Comparison of ENCODE assay signal across 8 cellular contexts in the genomic region with DNA sequence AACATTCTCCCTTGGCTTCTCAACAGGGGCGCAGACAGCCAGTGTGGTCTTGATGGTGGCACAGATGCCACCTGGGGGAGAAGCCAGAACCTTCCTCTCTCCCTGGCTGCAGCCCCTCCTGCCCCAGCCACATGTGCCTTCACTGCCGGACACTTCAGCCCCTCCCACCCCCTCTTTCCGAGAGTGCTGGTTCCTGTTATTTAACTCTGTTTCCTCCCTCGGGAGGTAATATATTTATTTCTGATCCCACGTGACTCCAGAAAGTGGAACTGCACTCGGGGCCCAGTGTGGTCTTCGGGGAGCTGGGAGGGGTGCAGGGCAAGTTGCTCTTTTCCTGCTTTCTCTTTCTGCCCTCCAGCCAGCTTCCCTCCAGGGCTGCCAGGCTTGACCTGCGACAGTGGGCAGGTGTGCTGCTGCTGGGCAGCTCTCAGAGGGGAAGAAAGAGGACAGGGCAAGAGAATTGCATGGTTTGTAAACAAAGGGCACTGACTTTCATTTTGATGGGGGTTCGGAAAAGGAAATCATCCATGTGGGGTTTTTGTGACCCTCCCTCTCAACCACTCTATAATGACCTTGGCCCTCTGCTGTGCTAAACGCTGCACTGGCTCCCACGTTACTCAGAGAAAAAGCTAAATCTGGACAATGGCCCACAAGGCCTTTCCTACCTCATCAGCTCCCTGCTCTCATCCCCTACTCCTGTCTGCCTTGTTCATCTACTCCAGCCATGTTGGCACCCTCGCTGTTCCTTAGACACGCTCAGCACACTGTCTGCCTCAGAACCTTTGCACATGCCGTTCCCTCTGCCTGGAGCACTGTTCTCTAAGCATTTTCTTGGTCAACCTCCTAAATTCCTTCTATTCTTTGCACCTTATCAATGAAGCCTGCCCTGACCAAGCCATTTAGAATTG.
DNase-seq lines count a peak whose midpoint lies in the region; ATAC-seq and TF ChIP-seq lines count a peak whose summit lies in the region.

No MANE protein-coding gene starts in this region.

- peak; percentile 48 for ATAC-seq in GM21723 (IDR thresholded peaks at IDR 0.05; ENCODE audit: unreplicated experiment)

- peak; percentile 15; the same call in 1 of the 3 replicates for TF ChIP-seq CTCF in GM12872 (IDR thresholded peaks at IDR 0.05; ENCODE audit: insufficient read depth, low read depth, low read length)

- peak; percentile 86 for DNase-seq in SKM-1 (lab: John Stamatoyannopoulos, UW; ENCODE audit: unreplicated experiment)
- DNase-seq in medulla oblongata (ENCODE audit: extremely low spot score) = peak; percentile 85
- DNase-seq in iPS-NIHi11 (ENCODE audit: low spot score) = no peak
- DNase-seq in stimulated activated CD8-positive, alpha-beta memory T cell treated with anti-CD3 and anti-CD28 coated beads, Interleukin-4, amount 100 ng/mL, for 48 hours = no peak
- no peak for DNase-seq in NCI-H2029 (lab: John Stamatoyannopoulos, UW)
- no peak for DNase-seq in HuH-7.5 (ENCODE audit: low spot score)

Comparison
In these comparisons a context has a peak if more than half of its experiments do, and no peak if none do; other contexts are left out.
1. DNase-seq: peak in SKM-1 (single experiment) and medulla oblongata (single experiment); none in iPS-NIHi11 (single experiment), stimulated activated CD8-positive, alpha-beta memory T cell treated with anti-CD3 and anti-CD28 coated beads, Interleukin-4, amount 100 ng/mL, for 48 hours (single experiment), NCI-H2029 (single experiment) and HuH-7.5 (single experiment).